In genomic region chr19:55477905-55478304, GRCh38 we compare ENCODE assay signal across 13 cellular contexts. TPM values are rescaled to one million over a fixed set of nuclear protein-coding genes. Genes with fewer than 3 reads are reported as not detected.
A peak's percentile ranks its signal among the peaks of the same experiment; 100 is the strongest.
DNase-seq lines count a peak whose midpoint lies in the region; ATAC-seq, FAIRE-seq and TF ChIP-seq lines count a peak whose summit lies in the region.
"Had no signal": no experiment of that assay in that cellular context is flagged by ENCODE, and none has a peak within 500 bp of the region (broad histone marks: within the 10 kb centered on the region; RNA-seq: fewer than 3 reads in every experiment).

No MANE protein-coding gene starts in this region.

- TF ChIP-seq CTCF in PC-9 (conservative IDR thresholded peaks at IDR 0.05) = no peak
- TF ChIP-seq CTCF in epithelial cell of esophagus (IDR thresholded peaks at IDR 0.05; ENCODE audit: insufficient read depth, low read depth, low read length, missing control alignments) = no peak
- TF ChIP-seq CTCF in D721Med (IDR thresholded peaks at IDR 0.05; ENCODE audit: insufficient read depth, missing control alignments) = no peak

- H3K4me3 Mint-ChIP-seq in activated CD4-positive, alpha-beta T cell treated with anti-CD3 and anti-CD28 coated beads for 36 hours = peak overlapping the region; percentile 84

- H3K9me2 ChIP-seq in PC-9 (ENCODE audit: insufficient read depth) = no peaks in the 10 kb centered on the region

- peaks cover 29% of the 10 kb centered on the region for H3K79me2 ChIP-seq in PC-9 (ENCODE audit: low read depth)

- no peaks in the 10 kb centered on the region for H3K9me3 Mint-ChIP-seq in activated CD4-positive, alpha-beta T cell treated with anti-CD3 and anti-CD28 coated beads for 36 hours (ENCODE audit: low read depth)

- peaks cover 27% of the 10 kb centered on the region for H3K4me1 ChIP-seq in PC-9 (replicated peaks; ENCODE audit: insufficient read depth)
- peaks cover 42% of the 10 kb centered on the region for H3K4me1 ChIP-seq in skeletal muscle satellite cell (ENCODE audit: control insufficient read depth, insufficient read depth, low read length)

- H3K4me2 ChIP-seq in PC-9 (peak overlapping the region; percentile 65), skeletal muscle satellite cell (ENCODE audit: low read length) (peak overlapping the region; percentile 80)

- H3K36me3 Mint-ChIP-seq in activated CD4-positive, alpha-beta T cell treated with anti-CD3 and anti-CD28 coated beads for 36 hours (ENCODE audit: low read depth) = peaks cover 5% of the 10 kb centered on the region

- no peak for FAIRE-seq in D721Med (lab: Jason Lieb, UNC)
- FAIRE-seq: frontal cortex, pancreas had no signal

- H3K36me3 ChIP-seq in PC-9 (ENCODE audit: low read depth) = no peaks in the 10 kb centered on the region
- peaks cover 9% of the 10 kb centered on the region for H3K36me3 ChIP-seq in skeletal muscle satellite cell (ENCODE audit: insufficient read depth, low read length)

- H3K9me3 ChIP-seq in PC-9 (ENCODE audit: insufficient read depth, low read depth) (no peaks in the 10 kb centered on the region), skeletal muscle satellite cell (replicated peaks; ENCODE audit: low read length) (no peaks in the 10 kb centered on the region)
- H3K9me3 ChIP-seq: pancreas had no signal

- no peaks in the 10 kb centered on the region for H3K27me3 Mint-ChIP-seq in activated CD4-positive, alpha-beta T cell treated with anti-CD3 and anti-CD28 coated beads for 36 hours

- H3K27ac Mint-ChIP-seq in activated CD4-positive, alpha-beta T cell treated with anti-CD3 and anti-CD28 coated beads for 36 hours = peak overlapping the region; percentile 25

- H3K4me3 ChIP-seq in PC-9 (peak overlapping the region; percentile 68), epithelial cell of esophagus (ENCODE audit: low read length) (peak overlapping the region; percentile 71), skeletal muscle satellite cell (ENCODE audit: low read length) (peak overlapping the region; percentile 77)

- BruUV-seq in PC-9 (replicated peaks; lab: Mats Ljungman, UMichigan) = no TSS peak

- POLR2A ChIA-PET in activated CD4-positive, alpha-beta T cell treated with anti-CD3 and anti-CD28 coated beads for 36 hours (lab: Charles Lee) = no interaction called here
- POLR2A ChIA-PET in PC-9 (lab: Charles Lee; ENCODE audit: unreplicated experiment) = no interaction called here

- peak overlapping the region; percentile 74 for H3K9ac ChIP-seq in skeletal muscle satellite cell (ENCODE audit: low read depth, low read length)

- CTCF ChIA-PET in activated CD4-positive, alpha-beta T cell treated with anti-CD3 and anti-CD28 coated beads for 36 hours (lab: Charles Lee) = interaction anchor here (3.0 kb wide), 1 partner anchor 10 kb away, joined by 18 read pairs; no protein-coding TSS in a partner anchor
- CTCF ChIA-PET in PC-9 (lab: Charles Lee) = no interaction called here

- peaks cover 32% of the 10 kb centered on the region for H3K4me1 Mint-ChIP-seq in activated CD4-positive, alpha-beta T cell treated with anti-CD3 and anti-CD28 coated beads for 36 hours

- H2AFZ ChIP-seq in PC-9 = no peak overlapping the region

- no peak overlapping the region for H3K27ac ChIP-seq in PC-9

- peaks cover 27% of the 10 kb centered on the region for H4K20me1 ChIP-seq in PC-9 (ENCODE audit: insufficient read depth)

- no peak for DNase-seq in activated CD4-positive, alpha-beta T cell treated with anti-CD3 and anti-CD28 coated beads for 36 hours
- no peak for DNase-seq in activated CD4-positive, alpha-beta T cell treated with anti-CD3 and anti-CD28 coated beads, Interleukin-2, amount 50 U/mL, for 48 hours
- DNase-seq in PC-9 (no peak), epithelial cell of esophagus (ENCODE audit: low read depth) (no peak), SIG-M5 (lab: John Stamatoyannopoulos, UW) (no peak), NCI-H1105 treated with DMSO at 0.1 percent for 48 hours (lab: John Stamatoyannopoulos, UW) (no peak), D721Med (ENCODE audit: insufficient read length, low spot score) (no peak)
- DNase-seq: ACHN, MV-4-11 had no signal

- H3K27me3 ChIP-seq in PC-9 (ENCODE audit: insufficient read depth, low read depth) (no peaks in the 10 kb centered on the region), skeletal muscle satellite cell (ENCODE audit: control insufficient read depth, insufficient read depth, low read length) (no peaks in the 10 kb centered on the region)
- H3K27me3 ChIP-seq: pancreas had no signal

- intact Hi-C loops in activated CD4-positive, alpha-beta T cell treated with anti-CD3 and anti-CD28 coated beads for 36 hours (cut with DNase I, micrococcal nuclease) = loop anchor here in 1 of 2 experiments (2.0 kb wide), 3 partner anchors 103 to 663 kb away; partner anchors contain the start of genes ZNF444, ZNF579 and ZNF787
- intact Hi-C loops in PC-9 (cut with micrococcal nuclease; ENCODE audit: unreplicated experiment) = loop anchor here (2.0 to 10.0 kb wide), 6 partner anchors 69 to 1291 kb away; partner anchors contain the start of genes LENG9, MBOAT7, RDH13 and SBK3

- peaks cover 48% of the 10 kb centered on the region for H3F3A ChIP-seq in PC-9 (ENCODE audit: insufficient read depth, low read depth)

- ATAC-seq in activated CD4-positive, alpha-beta T cell treated with anti-CD3 and anti-CD28 coated beads for 36 hours = no peak
- ATAC-seq: pancreas had no signal

RNA-seq across cellular contexts. Expression of gene ZNF628, which starts 1.5 kb away (rescaled TPM):
- total RNA-seq in activated CD4-positive, alpha-beta T cell treated with anti-CD3 and anti-CD28 coated beads for 36 hours = 1 to 10 TPM; 5.6 to 6.8 TPM
- 17.7 and 19.3 TPM in 2 replicates for total RNA-seq in PC-9 (2021)
- 0.66 and 2.0 TPM in 2 replicates for total RNA-seq in skeletal muscle satellite cell (2012; rRNA removed)

RNA-seq across cellular contexts. Expression of gene NAT14, which starts 7.1 kb away (rescaled TPM):
- 10 to 100 TPM in 1 of 2 experiments, 1 to 10 TPM in 1; 8.2 to 14.8 TPM for total RNA-seq in activated CD4-positive, alpha-beta T cell treated with anti-CD3 and anti-CD28 coated beads for 36 hours
- 61.6 and 103 TPM in 2 replicates for total RNA-seq in PC-9 (2021)
- total RNA-seq in skeletal muscle satellite cell (2012; rRNA removed) = 10.0 and 10.9 TPM in 2 replicates

RNA-seq across cellular contexts. Expression of gene SSC5D, which starts 10.3 kb away (rescaled TPM):
- under 1 TPM; 0.32 to 0.34 TPM for total RNA-seq in activated CD4-positive, alpha-beta T cell treated with anti-CD3 and anti-CD28 coated beads for 36 hours
- total RNA-seq in PC-9 (2021) = 3.9 and 4.8 TPM in 2 replicates
- total RNA-seq in skeletal muscle satellite cell (2012; rRNA removed) = 11.9 and 24.2 TPM in 2 replicates

RNA-seq across cellular contexts. Expression of gene C19orf85, which starts 13.4 kb away (rescaled TPM):
- not detected for total RNA-seq in activated CD4-positive, alpha-beta T cell treated with anti-CD3 and anti-CD28 coated beads for 36 hours
- 0.73 and 0.74 TPM in 2 replicates for total RNA-seq in PC-9 (2021)
- total RNA-seq in skeletal muscle satellite cell (2012; rRNA removed) = not detected in 2 replicates
- total RNA-seq: frontal cortex, pancreas, RPMI7951 had no signal

RNA-seq across cellular contexts. Expression of gene ISOC2, which starts 16.5 kb away (rescaled TPM):
- total RNA-seq in activated CD4-positive, alpha-beta T cell treated with anti-CD3 and anti-CD28 coated beads for 36 hours = 10 to 100 TPM; 24.3 to 28.0 TPM
- 92.4 and 113 TPM in 2 replicates for total RNA-seq in PC-9 (2021)
- total RNA-seq in skeletal muscle satellite cell (2012; rRNA removed) = 86.7 and 97.9 TPM in 2 replicates
